In the genomic region with DNA sequence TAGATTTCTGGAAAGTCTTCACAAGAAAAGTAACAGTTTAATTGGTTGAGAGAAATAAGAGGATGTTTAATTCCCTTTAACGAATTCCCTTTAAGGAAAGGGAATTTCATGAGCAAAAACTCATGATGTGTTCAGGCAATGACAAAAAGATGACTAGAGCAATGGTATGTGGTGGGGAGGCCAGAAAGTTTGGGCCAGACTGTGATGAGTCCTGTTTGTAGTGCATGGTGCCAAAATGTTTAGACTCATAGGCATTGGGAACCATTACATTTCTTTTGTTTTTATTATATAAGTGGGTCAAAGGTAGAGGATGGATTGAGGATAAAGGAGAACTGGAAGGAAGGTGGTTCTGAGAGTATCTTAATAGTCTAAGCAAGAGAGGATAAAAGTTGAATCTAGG, we compare ENCODE assay signal across 21 cellular contexts.
"Had no signal": no experiment of that assay in that cellular context is flagged by ENCODE, and none has a peak within 500 bp of the region (broad histone marks: within the 10 kb centered on the region; RNA-seq: fewer than 3 reads in every experiment).

No MANE protein-coding gene starts in this region.

- H3K9me3 Mint-ChIP-seq: activated CD8-positive, alpha-beta T cell treated with anti-CD3 and anti-CD28 coated beads for 36 hours; activated naive CD8-positive, alpha-beta T cell treated with anti-CD3 and anti-CD28 coated beads, Interleukin-2, amount 50 U/mL, for 24 hours; activated T-helper 1 cell treated with anti-CD3 and anti-CD28 coated beads, Interleukin-12 subunit alpha, Interleukin-12 subunit beta, Interleukin-2, Interleukin-4 antibody, amounts not matched to agents 30 ng/mL and 10 ng/mL and 1 ng/mL, durations not matched to agents 14 hours and 24 hours and 36 hours; mesothelial cell of epicardium; T-cell had no signal

- DNase-seq: activated CD4-positive, alpha-beta T cell treated with anti-CD3 and anti-CD28 coated beads for 36 hours; activated CD8-positive, alpha-beta memory T cell treated with anti-CD3 and anti-CD28 coated beads, Interleukin-2, amount 50 U/mL, for 4 hours; activated CD8-positive, alpha-beta T cell treated with anti-CD3 and anti-CD28 coated beads for 36 hours; activated naive CD4-positive, alpha-beta T cell treated with Interleukin-2 at 50 U/mL for 16 hours; activated naive CD8-positive, alpha-beta T cell treated with anti-CD3 and anti-CD28 coated beads, Interleukin-2, amount 50 U/mL, for 24 hours; colonic mucosa; effector CD4-positive, alpha-beta T cell; hypothalamus; kidney glomerular epithelial cell; posterior cingulate gyrus; T-cell; transverse colon; WERI-Rb-1 had no signal

- FAIRE-seq: endothelial cell of umbilical vein had no signal

- H3K4me3 ChIP-seq: ascending aorta, cardiac muscle cell, colonic mucosa, right atrium auricular region, smooth muscle cell, transverse colon had no signal

- H3K9me3 ChIP-seq: ascending aorta, colonic mucosa, neutrophil, right atrium auricular region, transverse colon had no signal

- H3K4me1 Mint-ChIP-seq: mesothelial cell of epicardium had no signal

- ATAC-seq: activated CD4-positive, alpha-beta T cell treated with anti-CD3 and anti-CD28 coated beads for 36 hours; activated CD8-positive, alpha-beta T cell treated with anti-CD3 and anti-CD28 coated beads for 36 hours; activated naive CD8-positive, alpha-beta T cell treated with anti-CD3 and anti-CD28 coated beads, Interleukin-2, amount 50 U/mL, for 24 hours; T-cell had no signal

- H3K27ac Mint-ChIP-seq: activated CD4-positive, alpha-beta T cell treated with anti-CD3 and anti-CD28 coated beads for 36 hours; activated CD8-positive, alpha-beta T cell treated with anti-CD3 and anti-CD28 coated beads for 36 hours; activated naive CD8-positive, alpha-beta T cell treated with anti-CD3 and anti-CD28 coated beads, Interleukin-2, amount 50 U/mL, for 24 hours; activated T-helper 1 cell treated with anti-CD3 and anti-CD28 coated beads, Interleukin-12 subunit alpha, Interleukin-12 subunit beta, Interleukin-2, Interleukin-4 antibody, amounts not matched to agents 30 ng/mL and 10 ng/mL and 1 ng/mL, durations not matched to agents 14 hours and 24 hours and 36 hours; mesothelial cell of epicardium; T-cell had no signal

- H3K36me3 ChIP-seq: cardiac muscle cell, colonic mucosa, transverse colon had no signal

- H3K4me1 ChIP-seq: ascending aorta, colonic mucosa, right atrium auricular region, transverse colon had no signal

- H3K27me3 ChIP-seq: ascending aorta, cardiac muscle cell, colonic mucosa, neutrophil, right atrium auricular region, transverse colon had no signal

- H3K4me3 Mint-ChIP-seq: activated CD4-positive, alpha-beta T cell treated with anti-CD3 and anti-CD28 coated beads for 36 hours; activated CD8-positive, alpha-beta T cell treated with anti-CD3 and anti-CD28 coated beads for 36 hours; activated naive CD8-positive, alpha-beta T cell treated with anti-CD3 and anti-CD28 coated beads, Interleukin-2, amount 50 U/mL, for 24 hours; activated T-helper 1 cell treated with anti-CD3 and anti-CD28 coated beads, Interleukin-12 subunit alpha, Interleukin-12 subunit beta, Interleukin-2, Interleukin-4 antibody, amounts not matched to agents 30 ng/mL and 10 ng/mL and 1 ng/mL, durations not matched to agents 14 hours and 24 hours and 36 hours; mesothelial cell of epicardium; T-cell had no signal

- H3K4me2 ChIP-seq: smooth muscle cell had no signal

- H3K27ac ChIP-seq: ascending aorta, cardiac muscle cell, colonic mucosa, neutrophil, right atrium auricular region, transverse colon, WERI-Rb-1 had no signal

- H3K27me3 Mint-ChIP-seq: activated CD4-positive, alpha-beta T cell treated with anti-CD3 and anti-CD28 coated beads for 36 hours; activated CD8-positive, alpha-beta T cell treated with anti-CD3 and anti-CD28 coated beads for 36 hours; activated naive CD8-positive, alpha-beta T cell treated with anti-CD3 and anti-CD28 coated beads, Interleukin-2, amount 50 U/mL, for 24 hours; T-cell had no signal
